ENCODE assay signal across 2 cellular contexts in genomic region chr5:5564884-5565283, GRCh38.
TF ChIP-seq lines count a peak whose summit lies in the region.

No MANE protein-coding gene starts in this region.

TF ChIP-seq in GM23338, 12 proteins besides CTCF, POLR2A, EP300 and RAD21:
- TF ChIP-seq REST (IDR thresholded peaks at IDR 0.05; ENCODE audit: unreplicated experiment) (no peak), ZNF114 (CRISPR knock-in tag; IDR thresholded peaks at IDR 0.05) (no peak), NANOG (IDR thresholded peaks at IDR 0.05; ENCODE audit: borderline replicate concordance) (no peak), JUNB (IDR thresholded peaks at IDR 0.05; ENCODE audit: unreplicated experiment) (no peak), CREB1 (CRISPR knock-in tag; IDR thresholded peaks at IDR 0.05; ENCODE audit: low read depth) (no peak), POLR2AphosphoS5 (IDR thresholded peaks at IDR 0.05; ENCODE audit: low read depth) (no peak), ZNF462 (CRISPR knock-in tag; IDR thresholded peaks at IDR 0.05) (no peak), ETS1 (IDR thresholded peaks at IDR 0.05) (no peak), STAT1 (IDR thresholded peaks at IDR 0.05; ENCODE audit: unreplicated experiment) (no peak)

TF ChIP-seq in K562, 482 proteins besides CTCF, POLR2A, EP300 and RAD21:
- TF ChIP-seq ZBTB11 (CRISPR knock-in tag; IDR thresholded peaks at IDR 0.05) (no peak), ATF7 (IDR thresholded peaks at IDR 0.05) (peak; percentile 20; the same call in 1 of the 2 replicates), ZNF121 (CRISPR knock-in tag; conservative IDR thresholded peaks at IDR 0.05) (no peak), C11orf30 (IDR thresholded peaks at IDR 0.05; ENCODE audit: low read depth) (no peak), HNRNPL (IDR thresholded peaks at IDR 0.05; ENCODE audit: low read depth, low read length) (no peak), ATF4 (CRISPR knock-in tag; IDR thresholded peaks at IDR 0.05) (peak; percentile 76), CEBPG (CRISPR knock-in tag; IDR thresholded peaks at IDR 0.05) (no peak), CEBPG (tag; conservative IDR thresholded peaks at IDR 0.05 in 1 of 2, IDR thresholded peaks at IDR 0.05 in 1 of 2) (peak; percentile 69 to 82), SMAD4 (CRISPR knock-in tag; conservative IDR thresholded peaks at IDR 0.05) (no peak), PML (IDR thresholded peaks at IDR 0.05; ENCODE audit: low read length) (no peak), ATF3 (IDR thresholded peaks at IDR 0.05) (peak; percentile 61; the same call in 1 of the 2 replicates), ATF3 (CRISPR knock-in tag; conservative IDR thresholded peaks at IDR 0.05) (no peak)
